Comparison of ENCODE assay signal across 9 cellular contexts in the genomic region with DNA sequence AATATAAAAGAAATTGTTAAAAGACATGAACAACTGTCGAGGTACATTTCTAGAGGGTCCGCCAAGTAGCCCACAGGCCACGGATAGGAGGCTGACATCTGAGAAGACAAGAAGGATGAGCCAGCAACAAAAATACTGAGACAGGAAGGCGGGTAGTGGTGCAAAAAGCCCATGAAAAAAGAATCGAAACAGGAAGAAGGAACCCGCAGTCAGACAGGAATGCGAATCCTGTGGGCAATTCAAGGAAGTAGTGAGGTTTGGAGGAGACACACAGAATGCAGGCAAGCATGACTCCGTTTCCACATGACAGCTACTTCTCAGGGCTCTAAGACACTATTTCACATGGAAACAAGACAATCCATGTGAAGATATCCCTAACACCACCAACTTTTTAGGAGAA.
DNase-seq lines count a peak whose midpoint lies in the region; ATAC-seq and TF ChIP-seq lines count a peak whose summit lies in the region.
"Had no signal": no experiment of that assay in that cellular context is flagged by ENCODE, and none has a peak within 500 bp of the region (broad histone marks: within the 10 kb centered on the region; RNA-seq: fewer than 3 reads in every experiment).

No MANE protein-coding gene starts in this region.

- TF ChIP-seq CTCF in brain microvascular endothelial cell (IDR thresholded peaks at IDR 0.05; ENCODE audit: low read depth, low read length, missing control alignments) = no peak
- no peak for TF ChIP-seq CTCF in natural killer cell (IDR thresholded peaks at IDR 0.05)

- intact Hi-C loops in natural killer cell (cut with micrococcal nuclease) = no loop called here

- peak; percentile 90 for DNase-seq in brain microvascular endothelial cell
- no peak for DNase-seq in natural killer cell
- no peak for DNase-seq in inferior parietal cortex (ENCODE audit: extremely low spot score)
- DNase-seq in NCI-H510A treated with DMSO at 0.1 percent for 48 hours (lab: John Stamatoyannopoulos, UW) = no peak
- no peak for DNase-seq in activated CD4-positive, alpha-beta memory T cell treated with anti-CD3 and anti-CD28 coated beads, Interleukin-2, amount 10 ng/mL, durations not matched to agents 7 days and 5 days

- H3K4me1 Mint-ChIP-seq in natural killer cell = peaks cover 7 to 8% of the 10 kb centered on the region in 2 donors
- H3K4me1 Mint-ChIP-seq in activated CD4-positive, alpha-beta memory T cell treated with anti-CD3 and anti-CD28 coated beads, Interleukin-2, amount 10 ng/mL, durations not matched to agents 7 days and 5 days = peaks cover 10% of the 10 kb centered on the region

- POLR2A ChIA-PET in activated CD4-positive, alpha-beta memory T cell treated with anti-CD3 and anti-CD28 coated beads, Interleukin-2, amount 10 ng/mL, durations not matched to agents 7 days and 5 days (lab: Charles Lee) = no interaction called here

- in situ Hi-C loops in brain microvascular endothelial cell (cut with HindIII; ENCODE audit: low pct_ligation_motif_present, low sequenced_read_pairs) = no loop called here

- no peak overlapping the region for H3K4me3 Mint-ChIP-seq in natural killer cell
- H3K4me3 Mint-ChIP-seq in activated CD4-positive, alpha-beta memory T cell treated with anti-CD3 and anti-CD28 coated beads, Interleukin-2, amount 10 ng/mL, durations not matched to agents 7 days and 5 days = no peak overlapping the region

- no peaks in the 10 kb centered on the region for H3K36me3 ChIP-seq in brain microvascular endothelial cell (replicated peaks)
- H3K36me3 ChIP-seq: Peyer's patch had no signal

- H3K27ac Mint-ChIP-seq in natural killer cell = no peak overlapping the region
- no peak overlapping the region for H3K27ac Mint-ChIP-seq in activated CD4-positive, alpha-beta memory T cell treated with anti-CD3 and anti-CD28 coated beads, Interleukin-2, amount 10 ng/mL, durations not matched to agents 7 days and 5 days

- no peaks in the 10 kb centered on the region for H3K9me3 Mint-ChIP-seq in natural killer cell
- H3K9me3 Mint-ChIP-seq in activated CD4-positive, alpha-beta memory T cell treated with anti-CD3 and anti-CD28 coated beads, Interleukin-2, amount 10 ng/mL, durations not matched to agents 7 days and 5 days = no peaks in the 10 kb centered on the region

- H3K27me3 Mint-ChIP-seq in natural killer cell (ENCODE audit: low read depth in 2 of 2) = no peaks in the 10 kb centered on the region
- peaks cover 9% of the 10 kb centered on the region for H3K27me3 Mint-ChIP-seq in activated CD4-positive, alpha-beta memory T cell treated with anti-CD3 and anti-CD28 coated beads, Interleukin-2, amount 10 ng/mL, durations not matched to agents 7 days and 5 days

- no peaks in the 10 kb centered on the region for H3K27me3 ChIP-seq in brain microvascular endothelial cell (replicated peaks)
- H3K27me3 ChIP-seq: Peyer's patch had no signal

- H3K4me3 ChIP-seq in brain microvascular endothelial cell (ENCODE audit: low read depth, low read length) = peak overlapping the region; percentile 39
- H3K4me3 ChIP-seq: Peyer's patch had no signal

- no peaks in the 10 kb centered on the region for H3K36me3 Mint-ChIP-seq in natural killer cell
- no peaks in the 10 kb centered on the region for H3K36me3 Mint-ChIP-seq in activated CD4-positive, alpha-beta memory T cell treated with anti-CD3 and anti-CD28 coated beads, Interleukin-2, amount 10 ng/mL, durations not matched to agents 7 days and 5 days (ENCODE audit: low read depth)

- H3K27ac ChIP-seq in brain microvascular endothelial cell = peak overlapping the region; percentile 96

- ATAC-seq in GM19035 (IDR thresholded peaks at IDR 0.05; ENCODE audit: unreplicated experiment) (peak; percentile 34), HG03442 (IDR thresholded peaks at IDR 0.05; ENCODE audit: unreplicated experiment) (peak; percentile 29), natural killer cell (peak in 2 of 3 donors; percentile 24 to 44), HG02970 (IDR thresholded peaks at IDR 0.05; ENCODE audit: low FRiP score, unreplicated experiment) (no peak)

- CTCF ChIA-PET in activated CD4-positive, alpha-beta memory T cell treated with anti-CD3 and anti-CD28 coated beads, Interleukin-2, amount 10 ng/mL, durations not matched to agents 7 days and 5 days (lab: Charles Lee) = no interaction called here
